Comparison of ENCODE assay signal across 20 cellular contexts in genomic region chr9:106689089-106689488, GRCh38.
"Had no signal": no experiment of that assay in that cellular context is flagged by ENCODE, and none has a peak within 500 bp of the region (broad histone marks: within the 10 kb centered on the region; RNA-seq: fewer than 3 reads in every experiment).

No MANE protein-coding gene starts in this region.

- H3K4me3 ChIP-seq: coronary artery, esophagus squamous epithelium, left ventricle myocardium inferior, ovary, prostate gland, thoracic aorta had no signal

- DNase-seq: activated CD4-positive, alpha-beta memory T cell treated with anti-CD3 and anti-CD28 coated beads, Interleukin-2, amount 10 ng/mL, durations not matched to agents 7 days and 5 days; activated CD4-positive, alpha-beta T cell treated with anti-CD3 and anti-CD28 coated beads for 48 hours; activated effector memory CD4-positive, alpha-beta T cell treated with anti-CD3 and anti-CD28 coated beads, Interleukin-2, amount 50 U/mL, for 16 hours; activated naive CD4-positive, alpha-beta T cell treated with anti-CD3 and anti-CD28 coated beads, Interleukin-2, amount 50 U/mL, for 16 hours; activated naive CD8-positive, alpha-beta T cell treated with anti-CD3 and anti-CD28 coated beads, Interleukin-2, amount 50 U/mL, for 24 hours; anterior cingulate cortex; endodermal cell; esophagus squamous epithelium; hippocampal formation; left ventricle myocardium inferior; ovary; right cardiac atrium; stimulated activated CD4-positive, alpha-beta T cell treated with anti-CD3 and anti-CD28 coated beads, Interleukin-2, amount 100 ng/mL, for 48 hours; stimulated activated CD8-positive, alpha-beta memory T cell treated with anti-CD3 and anti-CD28 coated beads, Interleukin-4, amount 100 ng/mL, for 48 hours; stimulated activated naive B cell treated with anti-CD40 and anti-IgM and Interleukin-4, amounts not matched to agents 10 μg/mL and 1 μg/mL and 100 μg/mL, for 72 hours; SW 1271; T-helper 17 cell had no signal

- ATAC-seq: activated naive CD8-positive, alpha-beta T cell treated with anti-CD3 and anti-CD28 coated beads, Interleukin-2, amount 50 U/mL, for 24 hours; right cardiac atrium; stimulated activated naive B cell treated with anti-CD40 and anti-IgM and Interleukin-4, amounts not matched to agents 10 μg/mL and 1 μg/mL and 100 μg/mL, for 72 hours; T-helper 17 cell had no signal
